ENCODE assay signal across 23 cellular contexts in the genomic region with DNA sequence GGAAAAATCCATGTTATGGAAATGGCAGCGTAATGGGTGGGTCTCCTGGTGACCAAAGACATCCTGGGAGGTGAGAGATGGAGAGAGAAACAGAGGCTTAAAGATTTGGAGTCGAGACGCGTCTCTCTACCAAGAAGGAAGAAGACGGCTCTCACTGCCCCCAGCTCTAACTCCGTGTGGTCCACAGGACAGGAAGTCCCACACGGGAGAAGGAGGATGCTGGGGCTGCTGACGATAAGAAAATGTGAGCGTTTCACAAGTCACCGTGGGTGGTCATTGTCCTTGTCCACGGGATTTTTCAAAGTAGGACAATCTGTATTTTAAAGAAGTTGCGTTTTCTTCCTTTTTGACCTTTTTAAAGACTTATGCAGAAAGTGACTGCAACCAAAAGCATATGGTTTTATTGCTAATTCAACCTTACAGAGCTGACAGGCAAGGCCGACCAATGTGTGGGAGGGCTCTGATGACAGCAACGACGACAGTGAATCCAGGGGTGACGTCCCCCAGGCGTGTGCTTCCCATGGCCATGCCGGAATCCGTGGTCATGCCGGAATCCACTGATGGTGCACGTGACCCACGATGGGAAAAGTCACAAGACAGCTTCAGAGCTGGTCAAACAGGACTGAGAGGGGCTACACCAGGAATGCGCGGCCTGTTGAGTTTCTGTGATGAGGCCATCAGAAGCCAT.
DNase-seq lines count a peak whose midpoint lies in the region; TF ChIP-seq lines count a peak whose summit lies in the region.
"Had no signal": no experiment of that assay in that cellular context is flagged by ENCODE, and none has a peak within 500 bp of the region (broad histone marks: within the 10 kb centered on the region; RNA-seq: fewer than 3 reads in every experiment).

No MANE protein-coding gene starts in this region.

- no peak overlapping the region for H3K4me2 ChIP-seq in trophoblast cell (ENCODE audit: low read length)
- H3K4me2 ChIP-seq: BLaER1, GM23338 had no signal

- 88% methylated on average over 24 of the region's 24 CpGs for WGBS in esophagus muscularis mucosa
- WGBS in trophoblast cell (ENCODE audit: extremely low coverage, insufficient coverage, insufficient read length), result no CpG with 5 or more reads among the region's 24 CpGs

- H3K9me3 ChIP-seq in right atrium auricular region (no peaks in the 10 kb centered on the region), left ventricle myocardium inferior (replicated peaks) (no peaks in the 10 kb centered on the region), esophagus muscularis mucosa (no peaks in the 10 kb centered on the region), trophoblast cell (ENCODE audit: insufficient read depth, low read depth, low read length) (peaks cover 46% of the 10 kb centered on the region), Peyer's patch (no peaks in the 10 kb centered on the region)
- H3K9me3 ChIP-seq: BLaER1 had no signal

- H4K8ac ChIP-seq in trophoblast cell (ENCODE audit: low read depth, low read length), result no peak overlapping the region

- intact Hi-C loops in left ventricle myocardium inferior (cut with micrococcal nuclease) (no loop called here), esophagus muscularis mucosa (cut with DNase I) (no loop called here)

- H3K4me3 ChIP-seq in right atrium auricular region (no peak overlapping the region), left ventricle myocardium inferior (no peak overlapping the region), esophagus muscularis mucosa (no peak overlapping the region), trophoblast cell (ENCODE audit: low read depth, low read length) (peak overlapping the region; percentile 54), Peyer's patch (no peak overlapping the region)
- H3K4me3 ChIP-seq: BLaER1, GM23338 had no signal

- no peak overlapping the region for H2BK12ac ChIP-seq in trophoblast cell (ENCODE audit: low read length)

- H3K27ac ChIP-seq in right atrium auricular region (no peak overlapping the region), left ventricle myocardium inferior (replicated peaks) (no peak overlapping the region), esophagus muscularis mucosa (replicated peaks in 1 of 4) (no peak overlapping the region), trophoblast cell (ENCODE audit: low read depth, low read length) (no peak overlapping the region), Peyer's patch (no peak overlapping the region)
- H3K27ac ChIP-seq: BLaER1, RWPE1 had no signal

- H3K79me2 ChIP-seq in trophoblast cell (ENCODE audit: control insufficient read depth, insufficient read depth, low read length, poor library complexity), result no peaks in the 10 kb centered on the region

- H3K4me1 ChIP-seq in right atrium auricular region, result no peaks in the 10 kb centered on the region
- no peaks in the 10 kb centered on the region for H3K4me1 ChIP-seq in left ventricle myocardium inferior
- no peaks in the 10 kb centered on the region for H3K4me1 ChIP-seq in esophagus muscularis mucosa
- H3K4me1 ChIP-seq in trophoblast cell (ENCODE audit: control insufficient read depth in 1 of 2, insufficient read depth in 2 of 2, low read length in 2 of 2), result no peaks in the 10 kb centered on the region
- H3K4me1 ChIP-seq in Peyer's patch, result no peaks in the 10 kb centered on the region
- H3K4me1 ChIP-seq: BLaER1 had no signal

- no peak overlapping the region for H3K4ac ChIP-seq in trophoblast cell (ENCODE audit: low read depth, low read length)

- TF ChIP-seq CTCF in right atrium auricular region (IDR thresholded peaks at IDR 0.05) (no peak), left ventricle myocardium inferior (IDR thresholded peaks at IDR 0.05; ENCODE audit: borderline replicate concordance) (no peak), esophagus muscularis mucosa (IDR thresholded peaks at IDR 0.05) (no peak), Peyer's patch (IDR thresholded peaks at IDR 0.05) (no peak)

- H2AK5ac ChIP-seq in trophoblast cell (ENCODE audit: low read length), result no peak overlapping the region

- no peak overlapping the region for H3K9ac ChIP-seq in trophoblast cell (ENCODE audit: low read length)
- H3K9ac ChIP-seq: BLaER1 had no signal

- H4K91ac ChIP-seq in trophoblast cell (ENCODE audit: low read depth, low read length), result no peak overlapping the region

- TF ChIP-seq POLR2A in esophagus muscularis mucosa (IDR thresholded peaks at IDR 0.05; ENCODE audit: low read depth) (no peak), Peyer's patch (IDR thresholded peaks at IDR 0.05) (no peak)

- H3K36me3 ChIP-seq in right atrium auricular region, result no peaks in the 10 kb centered on the region
- no peaks in the 10 kb centered on the region for H3K36me3 ChIP-seq in left ventricle myocardium inferior
- no peaks in the 10 kb centered on the region for H3K36me3 ChIP-seq in esophagus muscularis mucosa
- H3K36me3 ChIP-seq in trophoblast cell (ENCODE audit: control insufficient read depth in 1 of 2, insufficient read depth in 2 of 2, low read length in 2 of 2), result no peaks in the 10 kb centered on the region
- H3K36me3 ChIP-seq in Peyer's patch, result no peaks in the 10 kb centered on the region
- H3K36me3 ChIP-seq: BLaER1 had no signal

- no peaks in the 10 kb centered on the region for H3K79me1 ChIP-seq in trophoblast cell (ENCODE audit: low read length)

- no peak overlapping the region for H2BK120ac ChIP-seq in trophoblast cell (ENCODE audit: insufficient read depth, low read length, poor library complexity)

- no peak overlapping the region for H2AFZ ChIP-seq in trophoblast cell (ENCODE audit: insufficient read depth, low read length, poor library complexity)
- H2AFZ ChIP-seq: GM23338 had no signal

- H2BK5ac ChIP-seq in trophoblast cell (ENCODE audit: low read depth, low read length, poor library complexity), result no peak overlapping the region

- H3K18ac ChIP-seq in trophoblast cell (ENCODE audit: low read length), result no peak overlapping the region

- H4K12ac ChIP-seq in trophoblast cell (ENCODE audit: low read depth, low read length), result no peak overlapping the region

- H3K14ac ChIP-seq in trophoblast cell (ENCODE audit: low read length), result no peak overlapping the region

- TF ChIP-seq EP300 in esophagus muscularis mucosa (IDR thresholded peaks at IDR 0.05), result no peak

- peak; percentile 9 for DNase-seq in right atrium auricular region (ENCODE audit: low spot score)
- no peak for DNase-seq in left ventricle myocardium inferior
- peak; percentile 55 for DNase-seq in esophagus muscularis mucosa (ENCODE audit: extremely low spot score)
- DNase-seq in trophoblast cell, result no peak
- no peak for DNase-seq in KG1 (lab: John Stamatoyannopoulos, UW)
- no peak for DNase-seq in activated T-cell treated with anti-CD3 and anti-CD28 coated beads, Interleukin-2, amount 50 U/mL, for 1 hour
- no peak for DNase-seq in Peyer's patch
- DNase-seq: CD4-positive, CD25-positive, alpha-beta regulatory T cell; DMS153; DND-41; HCEC 1CT; NCI-H1048; NCI-H1417; NCI-H1694; NCI-H2029 treated with DMSO at 0.1 percent for 48 hours; NCI-H446 treated with DMSO at 0.1 percent for 48 hours; NCI-H526; NCI-H82; NK-92 treated with Interleukin-12 subunit alpha and Interleukin-12 subunit beta, amount 100 ng/mL, for 24 hours; SHP77 had no signal

- H3K27me3 ChIP-seq in right atrium auricular region (no peaks in the 10 kb centered on the region), left ventricle myocardium inferior (ENCODE audit: low read depth) (peaks cover 18% of the 10 kb centered on the region), esophagus muscularis mucosa (no peaks in the 10 kb centered on the region), trophoblast cell (ENCODE audit: insufficient read depth, low read length) (no peaks in the 10 kb centered on the region), Peyer's patch (no peaks in the 10 kb centered on the region)
- H3K27me3 ChIP-seq: BLaER1 had no signal

- H3K23ac ChIP-seq in trophoblast cell (ENCODE audit: low read length), result no peak overlapping the region

Comparison
In these comparisons a context has a peak if more than half of its experiments do, and no peak if none do; other contexts are left out.
1. DNase-seq: peak in right atrium auricular region (single experiment) and esophagus muscularis mucosa (single experiment); none in left ventricle myocardium inferior (single experiment), trophoblast cell (0 of 2), KG1 (single experiment), activated T-cell treated with anti-CD3 and anti-CD28 coated beads, Interleukin-2, amount 50 U/mL, for 1 hour (single experiment) and Peyer's patch (0 of 3).